In the genomic region with DNA sequence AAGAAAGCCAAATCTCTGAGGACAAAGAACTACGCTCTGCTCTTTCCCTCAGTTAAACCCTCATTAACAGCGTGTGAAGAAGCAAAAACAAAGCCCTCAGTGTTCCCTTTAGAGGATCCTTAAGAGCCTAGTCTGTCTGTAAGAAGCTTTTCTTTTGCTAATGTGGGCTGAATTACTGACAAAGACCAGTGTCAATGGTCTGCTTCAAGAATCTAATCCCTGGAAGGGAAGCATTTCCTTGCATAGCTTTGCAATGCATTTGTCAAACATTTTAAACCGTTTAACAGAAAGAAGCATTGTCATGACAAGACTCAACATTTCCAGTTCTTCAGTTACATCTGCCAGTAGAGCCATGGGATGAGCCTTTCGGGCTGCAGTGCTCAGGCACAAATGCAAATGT, we compare ENCODE assay signal across 1 cellular context.
TF ChIP-seq lines count a peak whose summit lies in the region.

No MANE protein-coding gene starts in this region.

TF ChIP-seq in GM23338, 12 proteins besides CTCF, POLR2A, EP300 and RAD21:
- TF ChIP-seq, protein P1, sequence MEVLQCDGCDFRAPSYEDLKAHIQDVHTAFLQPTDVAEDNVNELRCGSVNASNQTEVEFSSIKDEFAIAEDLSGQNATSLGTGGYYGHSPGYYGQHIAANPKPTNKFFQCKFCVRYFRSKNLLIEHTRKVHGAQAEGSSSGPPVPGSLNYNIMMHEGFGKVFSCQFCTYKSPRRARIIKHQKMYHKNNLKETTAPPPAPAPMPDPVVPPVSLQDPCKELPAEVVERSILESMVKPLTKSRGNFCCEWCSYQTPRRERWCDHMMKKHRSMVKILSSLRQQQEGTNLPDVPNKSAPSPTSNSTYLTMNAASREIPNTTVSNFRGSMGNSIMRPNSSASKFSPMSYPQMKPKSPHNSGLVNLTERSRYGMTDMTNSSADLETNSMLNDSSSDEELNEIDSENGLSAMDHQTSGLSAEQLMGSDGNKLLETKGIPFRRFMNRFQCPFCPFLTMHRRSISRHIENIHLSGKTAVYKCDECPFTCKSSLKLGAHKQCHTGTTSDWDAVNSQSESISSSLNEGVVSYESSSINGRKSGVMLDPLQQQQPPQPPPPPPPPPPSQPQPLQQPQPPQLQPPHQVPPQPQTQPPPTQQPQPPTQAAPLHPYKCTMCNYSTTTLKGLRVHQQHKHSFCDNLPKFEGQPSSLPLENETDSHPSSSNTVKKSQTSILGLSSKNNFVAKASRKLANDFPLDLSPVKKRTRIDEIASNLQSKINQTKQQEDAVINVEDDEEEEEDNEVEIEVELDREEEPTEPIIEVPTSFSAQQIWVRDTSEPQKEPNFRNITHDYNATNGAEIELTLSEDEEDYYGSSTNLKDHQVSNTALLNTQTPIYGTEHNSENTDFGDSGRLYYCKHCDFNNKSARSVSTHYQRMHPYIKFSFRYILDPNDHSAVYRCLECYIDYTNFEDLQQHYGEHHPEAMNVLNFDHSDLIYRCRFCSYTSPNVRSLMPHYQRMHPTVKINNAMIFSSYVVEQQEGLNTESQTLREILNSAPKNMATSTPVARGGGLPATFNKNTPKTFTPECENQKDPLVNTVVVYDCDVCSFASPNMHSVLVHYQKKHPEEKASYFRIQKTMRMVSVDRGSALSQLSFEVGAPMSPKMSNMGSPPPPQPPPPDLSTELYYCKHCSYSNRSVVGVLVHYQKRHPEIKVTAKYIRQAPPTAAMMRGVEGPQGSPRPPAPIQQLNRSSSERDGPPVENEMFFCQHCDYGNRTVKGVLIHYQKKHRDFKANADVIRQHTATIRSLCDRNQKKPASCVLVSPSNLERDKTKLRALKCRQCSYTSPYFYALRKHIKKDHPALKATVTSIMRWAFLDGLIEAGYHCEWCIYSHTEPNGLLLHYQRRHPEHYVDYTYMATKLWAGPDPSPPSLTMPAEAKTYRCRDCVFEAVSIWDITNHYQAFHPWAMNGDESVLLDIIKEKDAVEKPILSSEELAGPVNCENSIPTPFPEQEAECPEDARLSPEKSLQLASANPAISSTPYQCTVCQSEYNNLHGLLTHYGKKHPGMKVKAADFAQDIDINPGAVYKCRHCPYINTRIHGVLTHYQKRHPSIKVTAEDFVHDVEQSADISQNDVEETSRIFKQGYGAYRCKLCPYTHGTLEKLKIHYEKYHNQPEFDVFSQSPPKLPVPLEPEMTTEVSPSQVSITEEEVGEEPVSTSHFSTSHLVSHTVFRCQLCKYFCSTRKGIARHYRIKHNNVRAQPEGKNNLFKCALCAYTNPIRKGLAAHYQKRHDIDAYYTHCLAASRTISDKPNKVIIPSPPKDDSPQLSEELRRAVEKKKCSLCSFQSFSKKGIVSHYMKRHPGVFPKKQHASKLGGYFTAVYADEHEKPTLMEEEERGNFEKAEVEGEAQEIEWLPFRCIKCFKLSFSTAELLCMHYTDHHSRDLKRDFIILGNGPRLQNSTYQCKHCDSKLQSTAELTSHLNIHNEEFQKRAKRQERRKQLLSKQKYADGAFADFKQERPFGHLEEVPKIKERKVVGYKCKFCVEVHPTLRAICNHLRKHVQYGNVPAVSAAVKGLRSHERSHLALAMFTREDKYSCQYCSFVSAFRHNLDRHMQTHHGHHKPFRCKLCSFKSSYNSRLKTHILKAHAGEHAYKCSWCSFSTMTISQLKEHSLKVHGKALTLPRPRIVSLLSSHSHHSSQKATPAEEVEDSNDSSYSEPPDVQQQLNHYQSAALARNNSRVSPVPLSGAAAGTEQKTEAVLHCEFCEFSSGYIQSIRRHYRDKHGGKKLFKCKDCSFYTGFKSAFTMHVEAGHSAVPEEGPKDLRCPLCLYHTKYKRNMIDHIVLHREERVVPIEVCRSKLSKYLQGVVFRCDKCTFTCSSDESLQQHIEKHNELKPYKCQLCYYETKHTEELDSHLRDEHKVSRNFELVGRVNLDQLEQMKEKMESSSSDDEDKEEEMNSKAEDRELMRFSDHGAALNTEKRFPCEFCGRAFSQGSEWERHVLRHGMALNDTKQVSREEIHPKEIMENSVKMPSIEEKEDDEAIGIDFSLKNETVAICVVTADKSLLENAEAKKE (CRISPR knock-in tag; IDR thresholded peaks at IDR 0.05), result peak; percentile 87
- TF ChIP-seq CREB1 (CRISPR knock-in tag; IDR thresholded peaks at IDR 0.05; ENCODE audit: low read depth) (0 out of 2 replicates have a peak, but pooled peaks have one; percentile 55), EZH2 (IDR thresholded peaks at IDR 0.05; ENCODE audit: low read depth, unreplicated experiment) (no peak), POLR2AphosphoS5 (IDR thresholded peaks at IDR 0.05; ENCODE audit: low read depth) (peak; percentile 30; the same call in 1 of the 2 replicates), ZNF114 (CRISPR knock-in tag; IDR thresholded peaks at IDR 0.05) (no peak), EZH2phosphoT487 (IDR thresholded peaks at IDR 0.05; ENCODE audit: unreplicated experiment) (no peak), NANOG (IDR thresholded peaks at IDR 0.05; ENCODE audit: borderline replicate concordance) (peak; percentile 100)
TF ChIP-seq in GM23338: peak in this region for 4.
